1 cellular context compared by ENCODE assay signal in genomic region chr4:84151574-84151973, GRCh38.
TF ChIP-seq lines count a peak whose summit lies in the region.

No MANE protein-coding gene starts in this region.

TF ChIP-seq in SK-N-SH, 30 proteins besides CTCF, POLR2A, EP300 and RAD21 (continued from another document):
- TF ChIP-seq USF2 (IDR thresholded peaks at IDR 0.05; ENCODE audit: borderline replicate concordance, low read depth, low read length) (no peak), GABPA (IDR thresholded peaks at IDR 0.05; ENCODE audit: low read depth) (no peak), FOXJ3 (CRISPR knock-in tag; IDR thresholded peaks at IDR 0.05) (no peak), TCF12 (IDR thresholded peaks at IDR 0.05) (no peak), NFIC (IDR thresholded peaks at IDR 0.05; ENCODE audit: borderline replicate concordance) (no peak), MEF2A (IDR thresholded peaks at IDR 0.05; ENCODE audit: borderline replicate concordance, low read depth) (no peak)
